1 cellular context compared by ENCODE assay signal in the genomic region with DNA sequence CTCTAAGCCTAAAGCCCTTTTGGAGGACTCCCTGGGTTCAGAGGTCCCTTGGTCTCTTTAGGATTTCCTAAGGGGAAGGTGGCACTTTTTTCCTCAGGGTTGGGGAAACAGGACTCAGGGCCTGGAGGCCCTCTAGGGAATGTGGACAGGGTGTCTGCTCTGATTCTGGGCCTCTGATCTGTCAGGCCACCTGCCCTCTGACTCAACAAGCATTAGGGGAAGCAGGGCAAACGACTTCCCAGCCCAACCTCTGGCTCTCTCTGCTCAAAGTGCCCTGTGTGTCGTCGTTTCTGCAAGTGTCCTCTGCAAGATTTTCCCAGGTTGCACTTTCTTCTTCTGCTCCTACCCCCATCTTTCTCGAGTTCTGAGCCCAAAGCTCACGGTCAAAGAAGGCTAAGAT.
TF ChIP-seq lines count a peak whose summit lies in the region.

No MANE protein-coding gene starts in this region.

TF ChIP-seq in IMR-90, 13 proteins besides CTCF, POLR2A, EP300 and RAD21:
- TF ChIP-seq SMC3 (IDR thresholded peaks at IDR 0.05; ENCODE audit: low read depth, low read length) (no peak), MAFK (IDR thresholded peaks at IDR 0.05; ENCODE audit: low read depth, low read length) (no peak), CEBPB (IDR thresholded peaks at IDR 0.05; ENCODE audit: low read depth, low read length) (no peak), RFX5 (IDR thresholded peaks at IDR 0.05; ENCODE audit: low read depth, low read length) (no peak)
- TF ChIP-seq, protein P1, sequence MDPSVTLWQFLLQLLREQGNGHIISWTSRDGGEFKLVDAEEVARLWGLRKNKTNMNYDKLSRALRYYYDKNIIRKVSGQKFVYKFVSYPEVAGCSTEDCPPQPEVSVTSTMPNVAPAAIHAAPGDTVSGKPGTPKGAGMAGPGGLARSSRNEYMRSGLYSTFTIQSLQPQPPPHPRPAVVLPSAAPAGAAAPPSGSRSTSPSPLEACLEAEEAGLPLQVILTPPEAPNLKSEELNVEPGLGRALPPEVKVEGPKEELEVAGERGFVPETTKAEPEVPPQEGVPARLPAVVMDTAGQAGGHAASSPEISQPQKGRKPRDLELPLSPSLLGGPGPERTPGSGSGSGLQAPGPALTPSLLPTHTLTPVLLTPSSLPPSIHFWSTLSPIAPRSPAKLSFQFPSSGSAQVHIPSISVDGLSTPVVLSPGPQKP (IDR thresholded peaks at IDR 0.05; ENCODE audit: borderline replicate concordance, low read depth, low read length): no peak
